Comparison of ENCODE assay signal across 8 cellular contexts in genomic region chr2:177265386-177265690, GRCh38. TPM values are rescaled to one million over a fixed set of nuclear protein-coding genes. Genes with fewer than 3 reads are reported as not detected.
A peak's percentile ranks its signal among the peaks of the same experiment; 100 is the strongest.
DNase-seq lines count a peak whose midpoint lies in the region; ATAC-seq and FAIRE-seq lines count a peak whose summit lies in the region.

No MANE protein-coding gene starts in this region.

- peaks cover 20 to 24% of the 10 kb centered on the region in 2 donors for H3K4me1 ChIP-seq in naive thymus-derived CD4-positive, alpha-beta T cell (ENCODE audit: control insufficient read depth in 2 of 2, insufficient read depth in 2 of 2, low read length in 2 of 2)

- intact Hi-C loops in naive thymus-derived CD4-positive, alpha-beta T cell (cut with micrococcal nuclease) = loop anchor here (1.0 to 10.0 kb wide), 3 partner anchors 25 to 1261 kb away; partner anchors contain the start of gene LNPK (in 1 of the 2)

- no peaks in the 10 kb centered on the region for H3K27me3 ChIP-seq in naive thymus-derived CD4-positive, alpha-beta T cell (ENCODE audit: control insufficient read depth in 2 of 2, insufficient read depth in 2 of 2, low read length in 2 of 2)

- DNase-seq in activated T-cell treated with anti-CD3 and anti-CD28 coated beads for 48 hours (ENCODE audit: low read depth) (peak; percentile 18), activated T-cell treated with anti-CD3 and anti-CD28 coated beads for 4 hours (no peak), epithelial cell of prostate (ENCODE audit: low read depth, low spot score) (no peak), NCI-H187 treated with DMSO at 0.1 percent for 48 hours (lab: John Stamatoyannopoulos, UW) (no peak), T1000 (lab: John Stamatoyannopoulos, UW) (no peak)
- DNase-seq in naive thymus-derived CD4-positive, alpha-beta T cell = peak in 4 of 9 donors; percentile 49 to 53 (median 53)

- POLR2A ChIA-PET in naive thymus-derived CD4-positive, alpha-beta T cell (lab: Charles Lee) = interaction anchor here (0.5 to 8.9 kb wide), 33 partner anchors 8 to 1185 kb away, joined by 3 to 282 read pairs (median 19); partner anchors contain the start of genes AGPS, HNRNPA3, PJVK and PRKRA

- peak overlapping the region; percentile 90 to 98 (median 95) for H3K4me3 Mint-ChIP-seq in naive thymus-derived CD4-positive, alpha-beta T cell

- no peaks in the 10 kb centered on the region for H3K27me3 Mint-ChIP-seq in naive thymus-derived CD4-positive, alpha-beta T cell

- peaks cover 0 to 6% (median 0%) of the 10 kb centered on the region in 11 donors for H3K9me3 Mint-ChIP-seq in naive thymus-derived CD4-positive, alpha-beta T cell

- peaks cover 0 to 14% (median 0%) of the 10 kb centered on the region in 3 experiments for H3K36me3 ChIP-seq in naive thymus-derived CD4-positive, alpha-beta T cell (ENCODE audit: control insufficient read depth in 2 of 3, insufficient read depth in 3 of 3, low read length in 3 of 3)

- FAIRE-seq in TTC549 (lab: Jason Lieb, UNC) = peak; percentile 80

- H3K9me3 ChIP-seq in naive thymus-derived CD4-positive, alpha-beta T cell (ENCODE audit: control insufficient read depth in 2 of 3, low read length in 3 of 3) = no peaks in the 10 kb centered on the region

- ATAC-seq in HG03095 (IDR thresholded peaks at IDR 0.05; ENCODE audit: unreplicated experiment) = peak; percentile 7
- peak; percentile 8 for ATAC-seq in naive thymus-derived CD4-positive, alpha-beta T cell

- peak overlapping the region; percentile 80 for H3K4me3 ChIP-seq in naive thymus-derived CD4-positive, alpha-beta T cell (ENCODE audit: low read length)

- H3K27ac Mint-ChIP-seq in naive thymus-derived CD4-positive, alpha-beta T cell = peak overlapping the region; percentile 98 to 100 (median 100)

- H3K27ac ChIP-seq in epithelial cell of prostate = peak overlapping the region; percentile 98
- H3K27ac ChIP-seq in naive thymus-derived CD4-positive, alpha-beta T cell (ENCODE audit: low read depth, low read length) = peak overlapping the region; percentile 98

- H3K36me3 Mint-ChIP-seq in naive thymus-derived CD4-positive, alpha-beta T cell = peaks cover 0 to 23% (median 4%) of the 10 kb centered on the region in 5 donors

- CTCF ChIA-PET in naive thymus-derived CD4-positive, alpha-beta T cell (lab: Charles Lee) = interaction anchor here (0.7 to 5.6 kb wide), 20 partner anchors 11 to 287 kb away, joined by 3 to 77 read pairs (median 10); partner anchors contain the start of gene HNRNPA3

- peaks cover 25 to 56% (median 42%) of the 10 kb centered on the region in 7 donors for H3K4me1 Mint-ChIP-seq in naive thymus-derived CD4-positive, alpha-beta T cell

RNA-seq across cellular contexts. Expression of gene NFE2L2, which starts 0.8 kb away (rescaled TPM):
- total RNA-seq in naive thymus-derived CD4-positive, alpha-beta T cell = 10 to 100 TPM; 58.9 to 99.6 (median 74.7) TPM
- 10 to 100 TPM; 67.4 to 98.5 TPM for polyA plus RNA-seq in naive thymus-derived CD4-positive, alpha-beta T cell

RNA-seq across cellular contexts. Expression of gene HNRNPA3, which starts 52.7 kb away (rescaled TPM):
- total RNA-seq in naive thymus-derived CD4-positive, alpha-beta T cell = 100 to 1,000 TPM; 151 to 311 (median 184) TPM
- polyA plus RNA-seq in naive thymus-derived CD4-positive, alpha-beta T cell = 10 to 100 TPM; 53.3 to 69.0 TPM
